ENCODE assay signal across 13 cellular contexts in genomic region chr3:32454731-32455608, GRCh38. TPM values are rescaled to one million over a fixed set of nuclear protein-coding genes. Genes with fewer than 3 reads are reported as not detected.
DNase-seq lines count a peak whose midpoint lies in the region; ATAC-seq and TF ChIP-seq lines count a peak whose summit lies in the region.
"Had no signal": no experiment of that assay in that cellular context is flagged by ENCODE, and none has a peak within 500 bp of the region (broad histone marks: within the 10 kb centered on the region; RNA-seq: fewer than 3 reads in every experiment).

No MANE protein-coding gene starts in this region.

- TF ChIP-seq CTCF in esophagus muscularis mucosa (IDR thresholded peaks at IDR 0.05): no peak

- peak overlapping the region; percentile 8 for H3K4me3 Mint-ChIP-seq in activated T-cell treated with anti-CD3 and anti-CD28 coated beads, Interleukin-2, amount 50 U/mL, for 4 hours
- no peak overlapping the region for H3K4me3 Mint-ChIP-seq in activated CD4-positive, alpha-beta memory T cell treated with anti-CD3 and anti-CD28 coated beads, Interleukin-2, amount 10 ng/mL, durations not matched to agents 7 days and 5 days

- H3K36me3 ChIP-seq in esophagus muscularis mucosa: peaks cover 0 to 12% (median 5%) of the 10 kb centered on the region in 4 donors

- peaks cover 28% of the 10 kb centered on the region for H3K36me3 Mint-ChIP-seq in activated T-cell treated with anti-CD3 and anti-CD28 coated beads, Interleukin-2, amount 50 U/mL, for 4 hours (ENCODE audit: insufficient read depth)
- H3K36me3 Mint-ChIP-seq in activated CD4-positive, alpha-beta memory T cell treated with anti-CD3 and anti-CD28 coated beads, Interleukin-2, amount 10 ng/mL, durations not matched to agents 7 days and 5 days (ENCODE audit: low read depth): peaks cover 45% of the 10 kb centered on the region

- peak overlapping the region; percentile 66 for H3K27ac Mint-ChIP-seq in activated CD4-positive, alpha-beta memory T cell treated with anti-CD3 and anti-CD28 coated beads, Interleukin-2, amount 10 ng/mL, durations not matched to agents 7 days and 5 days

- intact Hi-C loops in esophagus muscularis mucosa (cut with DNase I): no loop called here

- peaks cover 57% of the 10 kb centered on the region for H3K4me1 Mint-ChIP-seq in activated T-cell treated with anti-CD3 and anti-CD28 coated beads, Interleukin-2, amount 50 U/mL, for 4 hours (ENCODE audit: low read depth)
- H3K4me1 Mint-ChIP-seq in activated CD4-positive, alpha-beta memory T cell treated with anti-CD3 and anti-CD28 coated beads, Interleukin-2, amount 10 ng/mL, durations not matched to agents 7 days and 5 days: peaks cover 39% of the 10 kb centered on the region

- no peak overlapping the region for H3K4me3 ChIP-seq in esophagus muscularis mucosa
- H3K4me3 ChIP-seq: coronary artery had no signal

- no peak for DNase-seq in activated T-cell treated with anti-CD3 and anti-CD28 coated beads, Interleukin-2, amount 50 U/mL, for 4 hours
- DNase-seq in activated T-cell treated with anti-CD3 and anti-CD28 coated beads for 4 hours (no peak), esophagus muscularis mucosa (ENCODE audit: extremely low spot score) (peak; percentile 75), iPS-NIHi11 (ENCODE audit: low spot score) (no peak), NCI-H774 (lab: John Stamatoyannopoulos, UW) (no peak), NCI-H510A treated with DMSO at 0.1 percent for 48 hours (lab: John Stamatoyannopoulos, UW) (no peak)
- no peak for DNase-seq in activated CD4-positive, alpha-beta memory T cell treated with anti-CD3 and anti-CD28 coated beads, Interleukin-2, amount 10 ng/mL, durations not matched to agents 7 days and 5 days
- peak; percentile 20 for DNase-seq in stimulated activated CD8-positive, alpha-beta memory T cell treated with anti-CD3 and anti-CD28 coated beads, Interleukin-4, amount 100 ng/mL, for 48 hours
- DNase-seq: DMS79 treated with DMSO at 0.1 percent for 48 hours; NCI-H2081; stimulated activated CD4-positive, alpha-beta T cell treated with anti-CD3 and anti-CD28 coated beads, Interleukin-4, amount 100 ng/mL, for 1 hour; stimulated activated naive CD4-positive, alpha-beta T cell treated with Interleukin-2 at 50 U/mL for 16 hours had no signal

- WGBS in esophagus muscularis mucosa: 40% methylated on average over 9 of the region's 15 CpGs

- H3K27me3 ChIP-seq in esophagus muscularis mucosa: no peaks in the 10 kb centered on the region

- H3K9me3 Mint-ChIP-seq in activated T-cell treated with anti-CD3 and anti-CD28 coated beads, Interleukin-2, amount 50 U/mL, for 4 hours: no peaks in the 10 kb centered on the region
- no peaks in the 10 kb centered on the region for H3K9me3 Mint-ChIP-seq in activated CD4-positive, alpha-beta memory T cell treated with anti-CD3 and anti-CD28 coated beads, Interleukin-2, amount 10 ng/mL, durations not matched to agents 7 days and 5 days

- no peak for ATAC-seq in activated T-cell treated with anti-CD3 and anti-CD28 coated beads, Interleukin-2, amount 50 U/mL, for 4 hours

- CTCF ChIA-PET in activated CD4-positive, alpha-beta memory T cell treated with anti-CD3 and anti-CD28 coated beads, Interleukin-2, amount 10 ng/mL, durations not matched to agents 7 days and 5 days (lab: Charles Lee): interaction anchor here (2.3 kb wide), 1 partner anchor 13 kb away, joined by 8 read pairs; no protein-coding TSS in a partner anchor

- H3K9me3 ChIP-seq in esophagus muscularis mucosa: no peaks in the 10 kb centered on the region

- POLR2A ChIA-PET in activated CD4-positive, alpha-beta memory T cell treated with anti-CD3 and anti-CD28 coated beads, Interleukin-2, amount 10 ng/mL, durations not matched to agents 7 days and 5 days (lab: Charles Lee): interaction anchor here (0.6 to 1.4 kb wide), 2 partner anchors 21 to 35 kb away, joined by 3 to 5 read pairs; no protein-coding TSS in a partner anchor

- H3K27me3 Mint-ChIP-seq in activated T-cell treated with anti-CD3 and anti-CD28 coated beads, Interleukin-2, amount 50 U/mL, for 4 hours (ENCODE audit: low read depth): no peaks in the 10 kb centered on the region
- no peaks in the 10 kb centered on the region for H3K27me3 Mint-ChIP-seq in activated CD4-positive, alpha-beta memory T cell treated with anti-CD3 and anti-CD28 coated beads, Interleukin-2, amount 10 ng/mL, durations not matched to agents 7 days and 5 days

- H3K27ac ChIP-seq in esophagus muscularis mucosa (replicated peaks in 1 of 4): no peak overlapping the region
- H3K27ac ChIP-seq: coronary artery had no signal

- H3K4me1 ChIP-seq in esophagus muscularis mucosa: peaks cover 2 to 27% (median 23%) of the 10 kb centered on the region in 4 donors

- no peak for TF ChIP-seq EP300 in esophagus muscularis mucosa (IDR thresholded peaks at IDR 0.05)

- no peak for TF ChIP-seq POLR2A in esophagus muscularis mucosa (IDR thresholded peaks at IDR 0.05; ENCODE audit: low read depth)

RNA-seq across cellular contexts. Expression of gene CMTM6, which starts 47.7 kb away (rescaled TPM):
- 10 to 100 TPM; 44.3 to 60.9 (median 47.9) TPM for total RNA-seq in activated T-cell treated with anti-CD3 and anti-CD28 coated beads, Interleukin-2, amount 50 U/mL, for 4 hours
- 10 to 100 TPM; 89.5 to 91.8 TPM for total RNA-seq in activated CD4-positive, alpha-beta memory T cell treated with anti-CD3 and anti-CD28 coated beads, Interleukin-2, amount 10 ng/mL, durations not matched to agents 7 days and 5 days
- 10 to 100 TPM; 40.3 to 60.6 (median 51.5) TPM for total RNA-seq in esophagus muscularis mucosa

Comparison
In these comparisons a context has a peak if more than half of its experiments do, and no peak if none do; other contexts are left out.
1. DNase-seq: peak in esophagus muscularis mucosa (single experiment) and stimulated activated CD8-positive, alpha-beta memory T cell treated with anti-CD3 and anti-CD28 coated beads, Interleukin-4, amount 100 ng/mL, for 48 hours (single experiment); none in activated T-cell treated with anti-CD3 and anti-CD28 coated beads, Interleukin-2, amount 50 U/mL, for 4 hours (single experiment), activated T-cell treated with anti-CD3 and anti-CD28 coated beads for 4 hours (single experiment), activated CD4-positive, alpha-beta memory T cell treated with anti-CD3 and anti-CD28 coated beads, Interleukin-2, amount 10 ng/mL, durations not matched to agents 7 days and 5 days (single experiment), iPS-NIHi11 (single experiment), NCI-H774 (single experiment) and NCI-H510A treated with DMSO at 0.1 percent for 48 hours (single experiment).